Comparison of ENCODE assay signal across 8 cellular contexts in genomic region chr22:36286096-36286957, GRCh38. TPM values are rescaled to one million over a fixed set of nuclear protein-coding genes. Genes with fewer than 3 reads are reported as not detected.
A peak's percentile ranks its signal among the peaks of the same experiment; 100 is the strongest.
DNase-seq lines count a peak whose midpoint lies in the region; ATAC-seq and TF ChIP-seq lines count a peak whose summit lies in the region.

No MANE protein-coding gene starts in this region.

- intact Hi-C loops in CD4-positive, alpha-beta memory T cell (cut with micrococcal nuclease): no loop called here
- intact Hi-C loops in activated T-helper 1 cell treated with anti-CD3 and anti-CD28 coated beads, Interleukin-12 subunit alpha, Interleukin-12 subunit beta, Interleukin-2, Interleukin-4 antibody, amounts not matched to agents 30 ng/mL and 10 ng/mL and 1 ng/mL, durations not matched to agents 14 hours and 24 hours and 36 hours (cut with micrococcal nuclease): no loop called here

- no peaks in the 10 kb centered on the region for H3K27me3 ChIP-seq in CD4-positive, alpha-beta memory T cell (ENCODE audit: insufficient read depth, low read length)
- H3K27me3 ChIP-seq in Peyer's patch: no peaks in the 10 kb centered on the region
- H3K27me3 ChIP-seq in stomach smooth muscle (ENCODE audit: control insufficient read depth in 1 of 2, insufficient read depth in 2 of 2, low read length in 2 of 2): no peaks in the 10 kb centered on the region

- POLR2A ChIA-PET in CD4-positive, alpha-beta memory T cell (lab: Charles Lee; ENCODE audit: partially characterized antibody): interaction anchor here (1.0 to 2.1 kb wide), 9 partner anchors 7 to 200 kb away, joined by 3 to 8 read pairs (median 4); partner anchors contain the start of genes APOL2 and TXN2

- no peaks in the 10 kb centered on the region for H3K9me3 ChIP-seq in CD4-positive, alpha-beta memory T cell (ENCODE audit: control insufficient read depth in 1 of 2, low read length in 2 of 2)
- no peaks in the 10 kb centered on the region for H3K9me3 ChIP-seq in Peyer's patch
- no peaks in the 10 kb centered on the region for H3K9me3 ChIP-seq in stomach smooth muscle (ENCODE audit: control insufficient read depth in 2 of 2, low read length in 2 of 2)

- TF ChIP-seq POLR2A in Peyer's patch (IDR thresholded peaks at IDR 0.05): no peak

- peaks cover 59 to 75% of the 10 kb centered on the region in 2 donors for H3K36me3 Mint-ChIP-seq in CD4-positive, alpha-beta memory T cell
- H3K36me3 Mint-ChIP-seq in activated T-helper 1 cell treated with anti-CD3 and anti-CD28 coated beads, Interleukin-12 subunit alpha, Interleukin-12 subunit beta, Interleukin-2, Interleukin-4 antibody, amounts not matched to agents 30 ng/mL and 10 ng/mL and 1 ng/mL, durations not matched to agents 14 hours and 24 hours and 36 hours (ENCODE audit: low read depth): peaks cover 53% of the 10 kb centered on the region
- H3K36me3 Mint-ChIP-seq in neural crest cell (ENCODE audit: low read depth): peaks cover 22% of the 10 kb centered on the region

- peak overlapping the region in 5 of 8 donors; percentile 29 to 73 (median 46) for H3K4me3 Mint-ChIP-seq in CD4-positive, alpha-beta memory T cell
- H3K4me3 Mint-ChIP-seq in activated T-helper 1 cell treated with anti-CD3 and anti-CD28 coated beads, Interleukin-12 subunit alpha, Interleukin-12 subunit beta, Interleukin-2, Interleukin-4 antibody, amounts not matched to agents 30 ng/mL and 10 ng/mL and 1 ng/mL, durations not matched to agents 14 hours and 24 hours and 36 hours: no peak overlapping the region
- H3K4me3 Mint-ChIP-seq in neural crest cell: no peak overlapping the region

- H3K27me3 Mint-ChIP-seq in CD4-positive, alpha-beta memory T cell: no peaks in the 10 kb centered on the region
- H3K27me3 Mint-ChIP-seq in activated T-helper 1 cell treated with anti-CD3 and anti-CD28 coated beads, Interleukin-12 subunit alpha, Interleukin-12 subunit beta, Interleukin-2, Interleukin-4 antibody, amounts not matched to agents 30 ng/mL and 10 ng/mL and 1 ng/mL, durations not matched to agents 14 hours and 24 hours and 36 hours (ENCODE audit: insufficient read depth): no peaks in the 10 kb centered on the region
- H3K27me3 Mint-ChIP-seq in neural crest cell (ENCODE audit: low read depth): no peaks in the 10 kb centered on the region

- H3K36me3 ChIP-seq in CD4-positive, alpha-beta memory T cell (ENCODE audit: insufficient read depth, low read length): peaks cover 83% of the 10 kb centered on the region
- peaks cover 0 to 93% (median 0%) of the 10 kb centered on the region in 3 donors for H3K36me3 ChIP-seq in Peyer's patch
- H3K36me3 ChIP-seq in stomach smooth muscle (ENCODE audit: control insufficient read depth in 2 of 2, insufficient read depth in 2 of 2, low read length in 2 of 2): peaks cover 72 to 73% of the 10 kb centered on the region in 2 donors

- peaks cover 0 to 17% (median 0%) of the 10 kb centered on the region in 8 donors for H3K9me3 Mint-ChIP-seq in CD4-positive, alpha-beta memory T cell
- H3K9me3 Mint-ChIP-seq in activated T-helper 1 cell treated with anti-CD3 and anti-CD28 coated beads, Interleukin-12 subunit alpha, Interleukin-12 subunit beta, Interleukin-2, Interleukin-4 antibody, amounts not matched to agents 30 ng/mL and 10 ng/mL and 1 ng/mL, durations not matched to agents 14 hours and 24 hours and 36 hours: no peaks in the 10 kb centered on the region
- no peaks in the 10 kb centered on the region for H3K9me3 Mint-ChIP-seq in neural crest cell

- peak overlapping the region in 1 of 2 donors; percentile 36 for H3K9ac ChIP-seq in stomach smooth muscle (ENCODE audit: low read length in 2 of 2)

- ATAC-seq in HG03108 (IDR thresholded peaks at IDR 0.05; ENCODE audit: unreplicated experiment): no peak

- peaks cover 19 to 45% (median 33%) of the 10 kb centered on the region in 4 donors for H3K4me1 Mint-ChIP-seq in CD4-positive, alpha-beta memory T cell
- H3K4me1 Mint-ChIP-seq in activated T-helper 1 cell treated with anti-CD3 and anti-CD28 coated beads, Interleukin-12 subunit alpha, Interleukin-12 subunit beta, Interleukin-2, Interleukin-4 antibody, amounts not matched to agents 30 ng/mL and 10 ng/mL and 1 ng/mL, durations not matched to agents 14 hours and 24 hours and 36 hours (ENCODE audit: low read depth): peaks cover 20% of the 10 kb centered on the region
- H3K4me1 Mint-ChIP-seq in neural crest cell: no peaks in the 10 kb centered on the region

- no peak overlapping the region for H3K4me3 ChIP-seq in CD4-positive, alpha-beta memory T cell (ENCODE audit: low read length in 2 of 2)
- H3K4me3 ChIP-seq in Peyer's patch (no peak overlapping the region), fibroblast of mammary gland (ENCODE audit: control insufficient read depth, low read depth, low read length) (no peak overlapping the region), stomach smooth muscle (ENCODE audit: low read length in 2 of 2) (no peak overlapping the region)

- TF ChIP-seq CTCF in Peyer's patch (IDR thresholded peaks at IDR 0.05) (peak; percentile 60 to 87 (median 79)), fibroblast of mammary gland (conservative IDR thresholded peaks at IDR 0.05; ENCODE audit: control insufficient read depth, insufficient read depth, low read depth, low read length) (peak; percentile 91), neural crest cell (conservative IDR thresholded peaks at IDR 0.05) (peak; percentile 94)

- peak in 4 of 5 donors; percentile 56 to 68 (median 60) for DNase-seq in CD4-positive, alpha-beta memory T cell
- DNase-seq in HT1080 (ENCODE audit: low read depth) (peak; percentile 79), Peyer's patch (peak in 2 of 3 donors; percentile 82 to 83), fibroblast of mammary gland (ENCODE audit: low read depth) (peak; percentile 81), neural crest cell (ENCODE audit: low read depth, low spot score) (peak; percentile 83)
- peak; percentile 58 for DNase-seq in activated T-helper 1 cell treated with anti-CD3 and anti-CD28 coated beads, Interleukin-12 subunit alpha, Interleukin-12 subunit beta, Interleukin-2, Interleukin-4 antibody, amounts not matched to agents 30 ng/mL and 10 ng/mL and 1 ng/mL, durations not matched to agents 14 hours and 24 hours and 36 hours (ENCODE audit: low spot score)

- peak overlapping the region; percentile 83 to 94 (median 89) for H3K27ac Mint-ChIP-seq in CD4-positive, alpha-beta memory T cell
- H3K27ac Mint-ChIP-seq in activated T-helper 1 cell treated with anti-CD3 and anti-CD28 coated beads, Interleukin-12 subunit alpha, Interleukin-12 subunit beta, Interleukin-2, Interleukin-4 antibody, amounts not matched to agents 30 ng/mL and 10 ng/mL and 1 ng/mL, durations not matched to agents 14 hours and 24 hours and 36 hours: peak overlapping the region; percentile 61
- H3K27ac Mint-ChIP-seq in neural crest cell (ENCODE audit: unreplicated experiment): no peak overlapping the region

- peaks cover 42% of the 10 kb centered on the region for H3K4me1 ChIP-seq in CD4-positive, alpha-beta memory T cell (ENCODE audit: insufficient read depth, low read length)
- peaks cover 0 to 5% (median 0%) of the 10 kb centered on the region in 4 donors for H3K4me1 ChIP-seq in Peyer's patch
- peaks cover 32% of the 10 kb centered on the region for H3K4me1 ChIP-seq in stomach smooth muscle (ENCODE audit: control insufficient read depth, insufficient read depth, low read length)

- CTCF ChIA-PET in CD4-positive, alpha-beta memory T cell (lab: Charles Lee; ENCODE audit: partially characterized antibody): interaction anchor here (0.6 to 6.8 kb wide), 16 partner anchors 7 to 225 kb away, joined by 3 to 44 read pairs (median 4); partner anchors contain the start of genes APOL1 and APOL2

- H3K27ac ChIP-seq in CD4-positive, alpha-beta memory T cell (ENCODE audit: low read depth, low read length): peak overlapping the region; percentile 10
- H3K27ac ChIP-seq in Peyer's patch (peak overlapping the region in 3 of 4 donors; percentile 31 to 68 (median 59)), stomach smooth muscle (ENCODE audit: low read length) (peak overlapping the region; percentile 90)

RNA-seq across cellular contexts. Expression of gene APOL1, which starts 33.4 kb away (rescaled TPM):
- 10 to 100 TPM; 27.5 to 31.2 TPM for total RNA-seq in CD4-positive, alpha-beta memory T cell
- 10 to 100 TPM in 1 of 2 donors, 1 to 10 TPM in 1; 6.3 to 24.9 TPM for polyA plus RNA-seq in CD4-positive, alpha-beta memory T cell
- total RNA-seq in HT1080 (2014; rRNA removed; shearing (Covaris generic)): 4.0 and 4.6 TPM in 2 replicates
- 9.6 and 11.6 TPM in 2 replicates for polyA plus RNA-seq in HT1080 (2015; cell fraction: cytosol; rRNA removed)
- 20.9 and 26.4 TPM in 2 replicates for polyA plus RNA-seq in HT1080 (2015; cell fraction: nucleus; rRNA removed)
- 10 to 100 TPM; 12.2 to 23.9 (median 19.8) TPM for total RNA-seq in Peyer's patch
- 36.7 and 37.1 TPM in 2 replicates for total RNA-seq in activated T-helper 1 cell treated with anti-CD3 and anti-CD28 coated beads, Interleukin-12 subunit alpha, Interleukin-12 subunit beta, Interleukin-2, Interleukin-4 antibody, amounts not matched to agents 30 ng/mL and 10 ng/mL and 1 ng/mL, durations not matched to agents 14 hours and 24 hours and 36 hours
- not detected in 2 replicates for total RNA-seq in neural crest cell

RNA-seq across cellular contexts. Expression of gene APOL2, which starts 47.0 kb away (rescaled TPM):
- total RNA-seq in CD4-positive, alpha-beta memory T cell: 100 to 1,000 TPM in 1 of 2 experiments, 10 to 100 TPM in 1; 96.4 to 103 TPM
- polyA plus RNA-seq in CD4-positive, alpha-beta memory T cell: 10 to 100 TPM; 24.4 to 27.0 TPM
- 20.6 and 21.9 TPM in 2 replicates for total RNA-seq in HT1080 (2014; rRNA removed; shearing (Covaris generic))
- polyA plus RNA-seq in HT1080 (2015; cell fraction: cytosol; rRNA removed): 13.2 and 13.3 TPM in 2 replicates
- polyA plus RNA-seq in HT1080 (2015; cell fraction: nucleus; rRNA removed): 24.3 and 27.3 TPM in 2 replicates
- total RNA-seq in Peyer's patch (10 to 100 TPM; 48.7 to 55.2 (median 52.3) TPM), neural crest cell (14.2 and 15.7 TPM in 2 replicates)
- total RNA-seq in activated T-helper 1 cell treated with anti-CD3 and anti-CD28 coated beads, Interleukin-12 subunit alpha, Interleukin-12 subunit beta, Interleukin-2, Interleukin-4 antibody, amounts not matched to agents 30 ng/mL and 10 ng/mL and 1 ng/mL, durations not matched to agents 14 hours and 24 hours and 36 hours: 54.4 and 62.2 TPM in 2 replicates

Comparison
In these comparisons a context has a peak if more than half of its experiments do, and no peak if none do; other contexts are left out.
1. H3K27ac ChIP-seq: peak in every context shown above with its lines; median percentile 90 in stomach smooth muscle; 59 in Peyer's patch; 10 in CD4-positive, alpha-beta memory T cell.
2. H3K4me3 Mint-ChIP-seq: peak in CD4-positive, alpha-beta memory T cell (5 of 8); none in activated T-helper 1 cell treated with anti-CD3 and anti-CD28 coated beads, Interleukin-12 subunit alpha, Interleukin-12 subunit beta, Interleukin-2, Interleukin-4 antibody, amounts not matched to agents 30 ng/mL and 10 ng/mL and 1 ng/mL, durations not matched to agents 14 hours and 24 hours and 36 hours (single experiment) and neural crest cell (single experiment).
3. Peak in every context shown above with its lines, with median percentiles within 50 percentile points of each other: DNase-seq and CTCF ChIP-seq.